10 cellular contexts compared by ENCODE assay signal in the genomic region with DNA sequence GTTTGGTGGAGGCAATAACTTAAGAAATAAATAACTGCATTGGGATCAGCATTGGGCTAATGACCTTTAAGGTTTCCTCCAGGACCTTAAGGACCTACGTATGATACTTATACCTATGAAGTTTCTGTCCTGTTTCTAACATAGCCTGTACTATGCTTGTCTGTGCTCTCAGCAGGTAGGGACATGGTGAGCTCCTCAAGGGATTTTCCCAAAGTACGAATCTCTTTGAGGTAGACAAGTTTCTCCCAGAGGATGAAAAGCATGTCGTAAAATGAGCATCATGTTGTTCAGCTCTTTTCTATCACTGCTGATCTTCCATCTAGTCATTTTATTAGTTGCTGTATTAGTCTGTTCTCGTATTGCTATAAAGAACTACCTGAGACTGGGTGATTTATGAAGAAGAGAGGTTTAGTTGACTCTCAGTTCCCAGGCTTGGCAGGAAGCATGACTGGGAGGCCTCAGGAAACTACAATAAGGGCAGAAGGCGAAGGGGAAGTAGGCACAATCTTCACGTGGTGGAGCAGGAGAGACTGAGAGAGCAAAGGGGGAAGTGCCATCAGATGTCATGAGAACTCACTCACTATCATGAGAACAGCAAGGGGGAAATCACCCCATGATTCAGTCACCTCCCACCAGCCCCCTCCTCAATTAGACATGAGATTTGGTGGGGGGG.
DNase-seq lines count a peak whose midpoint lies in the region; ATAC-seq and TF ChIP-seq lines count a peak whose summit lies in the region.
"Had no signal": no experiment of that assay in that cellular context is flagged by ENCODE, and none has a peak within 500 bp of the region (broad histone marks: within the 10 kb centered on the region; RNA-seq: fewer than 3 reads in every experiment).

No MANE protein-coding gene starts in this region.

- DNase-seq in MV-4-11 (lab: John Stamatoyannopoulos, UW) (peak; percentile 92), NCI-H524 treated with DMSO at 0.1 percent for 48 hours (lab: John Stamatoyannopoulos, UW) (no peak), NCI-H526 treated with DMSO at 0.1 percent for 48 hours (lab: John Stamatoyannopoulos, UW) (no peak), WTC11 (ENCODE audit: low spot score) (no peak)
- peak; percentile 55 for DNase-seq in stimulated activated CD4-positive, alpha-beta T cell treated with anti-CD3 and anti-CD28 coated beads, Interleukin-1b, Interleukin-23, amount 100 ng/mL, for 48 hours
- DNase-seq: activated CD8-positive, alpha-beta memory T cell treated with anti-CD3 and anti-CD28 coated beads, Interleukin-2, amount 10 ng/mL, durations not matched to agents 7 days and 5 days; kidney glomerular epithelial cell; posterior cingulate gyrus had no signal

- CTCF ChIA-PET in WTC11 (lab: Charles Lee), result interaction anchor here (1.8 kb wide), 1 partner anchor 11 kb away, joined by 7 read pairs; no protein-coding TSS in a partner anchor

- TF ChIP-seq CTCF in WTC11 (IDR thresholded peaks at IDR 0.05), result no peak

- no peaks in the 10 kb centered on the region for H3K27me3 Mint-ChIP-seq in activated naive CD4-positive, alpha-beta T cell treated with anti-CD3 and anti-CD28 coated beads, Interleukin-2, amount 50 U/mL, for 24 hours
- H3K27me3 Mint-ChIP-seq in WTC11 (ENCODE audit: low read depth), result no peaks in the 10 kb centered on the region; the same call in 1 of the 2 replicates

- peak overlapping the region; percentile 66 for H3K4me3 Mint-ChIP-seq in activated naive CD4-positive, alpha-beta T cell treated with anti-CD3 and anti-CD28 coated beads, Interleukin-2, amount 50 U/mL, for 24 hours
- H3K4me3 Mint-ChIP-seq in WTC11, result no peak overlapping the region
- H3K4me3 Mint-ChIP-seq: activated CD8-positive, alpha-beta memory T cell treated with anti-CD3 and anti-CD28 coated beads, Interleukin-2, amount 10 ng/mL, durations not matched to agents 7 days and 5 days had no signal

- POLR2A ChIA-PET in WTC11 (lab: Charles Lee), result no interaction called here

- peaks cover 18% of the 10 kb centered on the region for H3K4me1 Mint-ChIP-seq in activated naive CD4-positive, alpha-beta T cell treated with anti-CD3 and anti-CD28 coated beads, Interleukin-2, amount 50 U/mL, for 24 hours
- no peaks in the 10 kb centered on the region for H3K4me1 Mint-ChIP-seq in WTC11

- H3K9me3 Mint-ChIP-seq in activated naive CD4-positive, alpha-beta T cell treated with anti-CD3 and anti-CD28 coated beads, Interleukin-2, amount 50 U/mL, for 24 hours, result no peaks in the 10 kb centered on the region
- H3K9me3 Mint-ChIP-seq in WTC11, result peaks cover 15% of the 10 kb centered on the region

- H3K36me3 Mint-ChIP-seq in activated naive CD4-positive, alpha-beta T cell treated with anti-CD3 and anti-CD28 coated beads, Interleukin-2, amount 50 U/mL, for 24 hours, result peaks cover 4% of the 10 kb centered on the region
- H3K36me3 Mint-ChIP-seq in WTC11, result peaks cover 6% of the 10 kb centered on the region
- H3K36me3 Mint-ChIP-seq: activated CD8-positive, alpha-beta memory T cell treated with anti-CD3 and anti-CD28 coated beads, Interleukin-2, amount 10 ng/mL, durations not matched to agents 7 days and 5 days had no signal

- ATAC-seq in GM21360 (IDR thresholded peaks at IDR 0.05; ENCODE audit: unreplicated experiment) (peak; percentile 49), WTC11 (no peak)
- ATAC-seq: activated CD8-positive, alpha-beta memory T cell treated with anti-CD3 and anti-CD28 coated beads, Interleukin-2, amount 10 ng/mL, durations not matched to agents 7 days and 5 days had no signal

- H3K27ac Mint-ChIP-seq in activated naive CD4-positive, alpha-beta T cell treated with anti-CD3 and anti-CD28 coated beads, Interleukin-2, amount 50 U/mL, for 24 hours, result peak overlapping the region; percentile 94
- H3K27ac Mint-ChIP-seq in WTC11, result no peak overlapping the region; the same call in 1 of the 2 replicates
- H3K27ac Mint-ChIP-seq: activated CD8-positive, alpha-beta memory T cell treated with anti-CD3 and anti-CD28 coated beads, Interleukin-2, amount 10 ng/mL, durations not matched to agents 7 days and 5 days had no signal

TF ChIP-seq in WTC11, 78 proteins besides CTCF, POLR2A, EP300 and RAD21 (continues in another document):
- TF ChIP-seq ZNF671 (CRISPR knock-in tag; IDR thresholded peaks at IDR 0.05), result no peak
- TF ChIP-seq, protein P1, sequence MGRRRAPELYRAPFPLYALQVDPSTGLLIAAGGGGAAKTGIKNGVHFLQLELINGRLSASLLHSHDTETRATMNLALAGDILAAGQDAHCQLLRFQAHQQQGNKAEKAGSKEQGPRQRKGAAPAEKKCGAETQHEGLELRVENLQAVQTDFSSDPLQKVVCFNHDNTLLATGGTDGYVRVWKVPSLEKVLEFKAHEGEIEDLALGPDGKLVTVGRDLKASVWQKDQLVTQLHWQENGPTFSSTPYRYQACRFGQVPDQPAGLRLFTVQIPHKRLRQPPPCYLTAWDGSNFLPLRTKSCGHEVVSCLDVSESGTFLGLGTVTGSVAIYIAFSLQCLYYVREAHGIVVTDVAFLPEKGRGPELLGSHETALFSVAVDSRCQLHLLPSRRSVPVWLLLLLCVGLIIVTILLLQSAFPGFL (CRISPR knock-in tag; IDR thresholded peaks at IDR 0.05; ENCODE audit: borderline replicate concordance), result no peak
- no peak for TF ChIP-seq SMAD4 (CRISPR knock-in tag; IDR thresholded peaks at IDR 0.05)
- TF ChIP-seq, protein P2, sequence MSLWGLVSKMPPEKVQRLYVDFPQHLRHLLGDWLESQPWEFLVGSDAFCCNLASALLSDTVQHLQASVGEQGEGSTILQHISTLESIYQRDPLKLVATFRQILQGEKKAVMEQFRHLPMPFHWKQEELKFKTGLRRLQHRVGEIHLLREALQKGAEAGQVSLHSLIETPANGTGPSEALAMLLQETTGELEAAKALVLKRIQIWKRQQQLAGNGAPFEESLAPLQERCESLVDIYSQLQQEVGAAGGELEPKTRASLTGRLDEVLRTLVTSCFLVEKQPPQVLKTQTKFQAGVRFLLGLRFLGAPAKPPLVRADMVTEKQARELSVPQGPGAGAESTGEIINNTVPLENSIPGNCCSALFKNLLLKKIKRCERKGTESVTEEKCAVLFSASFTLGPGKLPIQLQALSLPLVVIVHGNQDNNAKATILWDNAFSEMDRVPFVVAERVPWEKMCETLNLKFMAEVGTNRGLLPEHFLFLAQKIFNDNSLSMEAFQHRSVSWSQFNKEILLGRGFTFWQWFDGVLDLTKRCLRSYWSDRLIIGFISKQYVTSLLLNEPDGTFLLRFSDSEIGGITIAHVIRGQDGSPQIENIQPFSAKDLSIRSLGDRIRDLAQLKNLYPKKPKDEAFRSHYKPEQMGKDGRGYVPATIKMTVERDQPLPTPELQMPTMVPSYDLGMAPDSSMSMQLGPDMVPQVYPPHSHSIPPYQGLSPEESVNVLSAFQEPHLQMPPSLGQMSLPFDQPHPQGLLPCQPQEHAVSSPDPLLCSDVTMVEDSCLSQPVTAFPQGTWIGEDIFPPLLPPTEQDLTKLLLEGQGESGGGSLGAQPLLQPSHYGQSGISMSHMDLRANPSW (CRISPR knock-in tag; conservative IDR thresholded peaks at IDR 0.05; ENCODE audit: low read depth), result no peak
- TF ChIP-seq, protein P3, sequence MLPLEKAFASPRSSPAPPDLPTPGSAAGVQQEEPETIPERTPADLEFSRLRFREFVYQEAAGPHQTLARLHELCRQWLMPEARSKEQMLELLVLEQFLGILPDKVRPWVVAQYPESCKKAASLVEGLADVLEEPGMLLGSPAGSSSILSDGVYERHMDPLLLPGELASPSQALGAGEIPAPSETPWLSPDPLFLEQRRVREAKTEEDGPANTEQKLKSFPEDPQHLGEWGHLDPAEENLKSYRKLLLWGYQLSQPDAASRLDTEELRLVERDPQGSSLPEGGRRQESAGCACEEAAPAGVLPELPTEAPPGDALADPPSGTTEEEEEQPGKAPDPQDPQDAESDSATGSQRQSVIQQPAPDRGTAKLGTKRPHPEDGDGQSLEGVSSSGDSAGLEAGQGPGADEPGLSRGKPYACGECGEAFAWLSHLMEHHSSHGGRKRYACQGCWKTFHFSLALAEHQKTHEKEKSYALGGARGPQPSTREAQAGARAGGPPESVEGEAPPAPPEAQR (CRISPR knock-in tag; IDR thresholded peaks at IDR 0.05), result no peak
- no peak for TF ChIP-seq TCF7 (CRISPR knock-in tag; IDR thresholded peaks at IDR 0.05; ENCODE audit: low read depth)
- no peak for TF ChIP-seq ZNF232 (CRISPR knock-in tag; IDR thresholded peaks at IDR 0.05)
- TF ChIP-seq NFYB (CRISPR knock-in tag; conservative IDR thresholded peaks at IDR 0.05; ENCODE audit: low read depth), result no peak
- TF ChIP-seq ZNF138 (CRISPR knock-in tag; conservative IDR thresholded peaks at IDR 0.05), result no peak
- no peak for TF ChIP-seq GRHL2 (CRISPR knock-in tag; IDR thresholded peaks at IDR 0.05; ENCODE audit: insufficient replicate concordance, severe bottlenecking)
- no peak for TF ChIP-seq PRDM15 (CRISPR knock-in tag; IDR thresholded peaks at IDR 0.05)
- TF ChIP-seq RORB (CRISPR knock-in tag; IDR thresholded peaks at IDR 0.05), result no peak

Comparison
In these comparisons a context has a peak if more than half of its experiments do, and no peak if none do; other contexts are left out.
1. DNase-seq: peak in MV-4-11 (single experiment) and stimulated activated CD4-positive, alpha-beta T cell treated with anti-CD3 and anti-CD28 coated beads, Interleukin-1b, Interleukin-23, amount 100 ng/mL, for 48 hours (single experiment); none in NCI-H524 treated with DMSO at 0.1 percent for 48 hours (single experiment), NCI-H526 treated with DMSO at 0.1 percent for 48 hours (single experiment) and WTC11 (single experiment).